ENCODE assay signal across 1 cellular context in the genomic region with DNA sequence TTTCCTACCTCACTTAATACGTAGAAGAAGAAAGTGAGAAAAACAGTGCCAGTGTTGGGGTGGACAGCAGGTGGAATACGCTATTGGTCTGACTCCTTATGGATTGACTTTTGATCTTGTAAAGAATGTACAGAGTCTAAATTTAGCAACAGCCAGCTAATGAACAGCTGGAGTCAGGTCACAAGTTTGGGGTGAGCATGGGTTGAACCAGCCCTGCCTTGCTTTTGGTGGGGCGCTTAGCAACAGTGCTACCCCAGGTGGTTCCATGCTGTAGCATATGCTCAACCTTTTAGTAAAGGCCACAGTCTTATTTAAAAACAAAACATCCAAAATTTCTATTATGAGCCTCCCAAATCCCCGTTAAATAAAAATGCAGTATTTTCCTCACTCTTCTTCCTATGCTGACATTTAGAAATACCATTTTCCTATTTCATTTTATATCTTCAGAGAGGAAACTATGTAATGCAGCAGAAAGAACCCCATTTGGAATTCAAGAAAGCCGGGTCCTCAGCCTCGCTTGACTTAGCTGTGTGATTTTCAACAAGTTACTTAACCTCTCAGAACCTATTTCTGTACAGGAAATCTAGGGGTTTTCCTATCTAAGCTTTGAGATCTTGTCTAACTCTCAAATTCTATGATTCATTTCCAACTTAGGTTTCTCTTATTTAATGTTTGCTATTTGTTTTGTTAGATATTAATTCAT.
TF ChIP-seq lines count a peak whose summit lies in the region.

No MANE protein-coding gene starts in this region.

TF ChIP-seq in K562, 482 proteins besides CTCF, POLR2A, EP300 and RAD21 (continued from another document and continues in another):
- TF ChIP-seq, protein P1, sequence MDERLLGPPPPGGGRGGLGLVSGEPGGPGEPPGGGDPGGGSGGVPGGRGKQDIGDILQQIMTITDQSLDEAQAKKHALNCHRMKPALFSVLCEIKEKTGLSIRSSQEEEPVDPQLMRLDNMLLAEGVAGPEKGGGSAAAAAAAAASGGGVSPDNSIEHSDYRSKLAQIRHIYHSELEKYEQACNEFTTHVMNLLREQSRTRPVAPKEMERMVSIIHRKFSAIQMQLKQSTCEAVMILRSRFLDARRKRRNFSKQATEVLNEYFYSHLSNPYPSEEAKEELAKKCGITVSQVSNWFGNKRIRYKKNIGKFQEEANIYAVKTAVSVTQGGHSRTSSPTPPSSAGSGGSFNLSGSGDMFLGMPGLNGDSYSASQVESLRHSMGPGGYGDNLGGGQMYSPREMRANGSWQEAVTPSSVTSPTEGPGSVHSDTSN (CRISPR knock-in tag; IDR thresholded peaks at IDR 0.05; ENCODE audit: low read depth) = no peak
- TF ChIP-seq, protein P1 (tag; conservative IDR thresholded peaks at IDR 0.05; ENCODE audit: low read depth) = no peak
- TF ChIP-seq ZFPM2 (CRISPR knock-in tag; IDR thresholded peaks at IDR 0.05) = no peak
- no peak for TF ChIP-seq PRMT5 (CRISPR knock-in tag; IDR thresholded peaks at IDR 0.05)
- no peak for TF ChIP-seq ATF7 (IDR thresholded peaks at IDR 0.05)
- TF ChIP-seq SUPT5H (IDR thresholded peaks at IDR 0.05) = no peak
- no peak for TF ChIP-seq XRCC4 (IDR thresholded peaks at IDR 0.05; ENCODE audit: extremely low read depth, insufficient read depth, insufficient read length)
- TF ChIP-seq FOXM1 (IDR thresholded peaks at IDR 0.05; ENCODE audit: low read depth) = no peak
- no peak for TF ChIP-seq FOXM1 (CRISPR knock-in tag; IDR thresholded peaks at IDR 0.05; ENCODE audit: low read depth)
- TF ChIP-seq ADNP (tag; IDR thresholded peaks at IDR 0.05) = peak; percentile 50; the same call in 1 of the 2 replicates
- TF ChIP-seq, protein P2, sequence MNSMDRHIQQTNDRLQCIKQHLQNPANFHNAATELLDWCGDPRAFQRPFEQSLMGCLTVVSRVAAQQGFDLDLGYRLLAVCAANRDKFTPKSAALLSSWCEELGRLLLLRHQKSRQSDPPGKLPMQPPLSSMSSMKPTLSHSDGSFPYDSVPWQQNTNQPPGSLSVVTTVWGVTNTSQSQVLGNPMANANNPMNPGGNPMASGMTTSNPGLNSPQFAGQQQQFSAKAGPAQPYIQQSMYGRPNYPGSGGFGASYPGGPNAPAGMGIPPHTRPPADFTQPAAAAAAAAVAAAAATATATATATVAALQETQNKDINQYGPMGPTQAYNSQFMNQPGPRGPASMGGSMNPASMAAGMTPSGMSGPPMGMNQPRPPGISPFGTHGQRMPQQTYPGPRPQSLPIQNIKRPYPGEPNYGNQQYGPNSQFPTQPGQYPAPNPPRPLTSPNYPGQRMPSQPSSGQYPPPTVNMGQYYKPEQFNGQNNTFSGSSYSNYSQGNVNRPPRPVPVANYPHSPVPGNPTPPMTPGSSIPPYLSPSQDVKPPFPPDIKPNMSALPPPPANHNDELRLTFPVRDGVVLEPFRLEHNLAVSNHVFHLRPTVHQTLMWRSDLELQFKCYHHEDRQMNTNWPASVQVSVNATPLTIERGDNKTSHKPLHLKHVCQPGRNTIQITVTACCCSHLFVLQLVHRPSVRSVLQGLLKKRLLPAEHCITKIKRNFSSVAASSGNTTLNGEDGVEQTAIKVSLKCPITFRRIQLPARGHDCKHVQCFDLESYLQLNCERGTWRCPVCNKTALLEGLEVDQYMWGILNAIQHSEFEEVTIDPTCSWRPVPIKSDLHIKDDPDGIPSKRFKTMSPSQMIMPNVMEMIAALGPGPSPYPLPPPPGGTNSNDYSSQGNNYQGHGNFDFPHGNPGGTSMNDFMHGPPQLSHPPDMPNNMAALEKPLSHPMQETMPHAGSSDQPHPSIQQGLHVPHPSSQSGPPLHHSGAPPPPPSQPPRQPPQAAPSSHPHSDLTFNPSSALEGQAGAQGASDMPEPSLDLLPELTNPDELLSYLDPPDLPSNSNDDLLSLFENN (IDR thresholded peaks at IDR 0.05; ENCODE audit: low read depth in 2 of 2, low read length in 2 of 2) = no peak
- TF ChIP-seq, protein P3, sequence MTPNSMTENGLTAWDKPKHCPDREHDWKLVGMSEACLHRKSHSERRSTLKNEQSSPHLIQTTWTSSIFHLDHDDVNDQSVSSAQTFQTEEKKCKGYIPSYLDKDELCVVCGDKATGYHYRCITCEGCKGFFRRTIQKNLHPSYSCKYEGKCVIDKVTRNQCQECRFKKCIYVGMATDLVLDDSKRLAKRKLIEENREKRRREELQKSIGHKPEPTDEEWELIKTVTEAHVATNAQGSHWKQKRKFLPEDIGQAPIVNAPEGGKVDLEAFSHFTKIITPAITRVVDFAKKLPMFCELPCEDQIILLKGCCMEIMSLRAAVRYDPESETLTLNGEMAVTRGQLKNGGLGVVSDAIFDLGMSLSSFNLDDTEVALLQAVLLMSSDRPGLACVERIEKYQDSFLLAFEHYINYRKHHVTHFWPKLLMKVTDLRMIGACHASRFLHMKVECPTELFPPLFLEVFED (CRISPR knock-in tag; conservative IDR thresholded peaks at IDR 0.05) = no peak
- TF ChIP-seq, protein P4, sequence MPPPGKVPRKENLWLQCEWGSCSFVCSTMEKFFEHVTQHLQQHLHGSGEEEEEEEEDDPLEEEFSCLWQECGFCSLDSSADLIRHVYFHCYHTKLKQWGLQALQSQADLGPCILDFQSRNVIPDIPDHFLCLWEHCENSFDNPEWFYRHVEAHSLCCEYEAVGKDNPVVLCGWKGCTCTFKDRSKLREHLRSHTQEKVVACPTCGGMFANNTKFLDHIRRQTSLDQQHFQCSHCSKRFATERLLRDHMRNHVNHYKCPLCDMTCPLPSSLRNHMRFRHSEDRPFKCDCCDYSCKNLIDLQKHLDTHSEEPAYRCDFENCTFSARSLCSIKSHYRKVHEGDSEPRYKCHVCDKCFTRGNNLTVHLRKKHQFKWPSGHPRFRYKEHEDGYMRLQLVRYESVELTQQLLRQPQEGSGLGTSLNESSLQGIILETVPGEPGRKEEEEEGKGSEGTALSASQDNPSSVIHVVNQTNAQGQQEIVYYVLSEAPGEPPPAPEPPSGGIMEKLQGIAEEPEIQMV (tag; conservative IDR thresholded peaks at IDR 0.05; ENCODE audit: low read depth) = no peak
- TF ChIP-seq ZNF431 (CRISPR knock-in tag; IDR thresholded peaks at IDR 0.05) = no peak
- TF ChIP-seq, protein P5, sequence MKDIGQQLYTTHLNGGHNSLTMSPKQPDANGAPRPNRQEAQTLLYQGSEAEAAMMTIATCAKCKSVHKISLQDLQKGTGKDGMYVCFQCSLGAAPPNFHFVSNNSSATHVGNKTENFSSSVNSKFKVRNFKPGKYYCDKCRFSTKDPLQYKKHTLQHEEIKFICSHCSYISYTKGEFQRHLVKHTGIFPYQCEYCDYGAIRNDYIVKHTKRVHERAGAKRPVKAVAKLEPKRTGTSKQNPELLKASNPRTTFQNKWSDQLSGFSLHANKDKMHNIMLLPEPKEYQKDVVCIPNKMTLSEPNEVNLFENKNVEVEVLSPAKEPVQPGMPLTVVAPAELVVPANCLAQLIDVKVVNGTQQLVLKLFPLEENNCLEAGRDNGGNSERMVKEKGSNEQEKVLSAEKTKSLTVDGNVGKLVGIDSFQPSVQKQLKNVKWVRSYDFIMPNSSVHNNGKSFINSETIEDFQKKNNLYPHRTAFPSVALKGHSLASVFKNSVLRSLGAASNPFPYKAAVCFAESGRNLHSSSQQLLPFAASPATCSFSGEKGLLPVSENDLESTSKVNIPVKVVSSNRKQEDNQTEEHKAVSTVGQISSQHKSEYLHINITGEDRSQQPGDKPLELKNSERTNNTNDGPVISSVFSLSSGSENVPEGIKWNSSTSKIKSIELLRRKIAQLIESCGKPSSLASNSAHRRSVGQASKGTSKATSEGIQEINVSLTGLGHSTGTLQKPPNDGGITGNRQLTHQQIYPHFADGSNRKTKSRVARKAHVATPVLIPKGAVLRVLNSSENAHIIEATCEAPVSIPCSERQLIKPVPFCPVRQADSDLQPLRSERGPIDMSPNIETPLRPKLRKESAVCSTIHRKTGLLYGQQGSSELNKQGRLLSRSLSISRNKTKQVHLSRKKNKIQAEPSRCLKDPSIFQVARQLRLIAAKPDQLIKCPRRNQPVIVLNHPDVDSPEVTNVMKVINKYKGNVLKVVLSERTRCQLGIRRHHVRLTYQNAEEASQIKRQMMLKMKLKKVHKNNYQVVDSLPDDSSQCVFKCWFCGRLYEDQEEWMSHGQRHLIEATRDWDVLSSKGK (CRISPR knock-in tag; IDR thresholded peaks at IDR 0.05) = no peak
- TF ChIP-seq BCOR (IDR thresholded peaks at IDR 0.05) = peak; percentile 72; the same call in 1 of the 2 replicates
- TF ChIP-seq ZSCAN29 (IDR thresholded peaks at IDR 0.05) = no peak
- TF ChIP-seq SAFB (IDR thresholded peaks at IDR 0.05; ENCODE audit: borderline replicate concordance, low read depth, low read length) = no peak
- TF ChIP-seq RFX1 (IDR thresholded peaks at IDR 0.05) = peak; percentile 24; the same call in 1 of the 2 replicates
- TF ChIP-seq, protein P6, sequence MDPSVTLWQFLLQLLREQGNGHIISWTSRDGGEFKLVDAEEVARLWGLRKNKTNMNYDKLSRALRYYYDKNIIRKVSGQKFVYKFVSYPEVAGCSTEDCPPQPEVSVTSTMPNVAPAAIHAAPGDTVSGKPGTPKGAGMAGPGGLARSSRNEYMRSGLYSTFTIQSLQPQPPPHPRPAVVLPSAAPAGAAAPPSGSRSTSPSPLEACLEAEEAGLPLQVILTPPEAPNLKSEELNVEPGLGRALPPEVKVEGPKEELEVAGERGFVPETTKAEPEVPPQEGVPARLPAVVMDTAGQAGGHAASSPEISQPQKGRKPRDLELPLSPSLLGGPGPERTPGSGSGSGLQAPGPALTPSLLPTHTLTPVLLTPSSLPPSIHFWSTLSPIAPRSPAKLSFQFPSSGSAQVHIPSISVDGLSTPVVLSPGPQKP (CRISPR knock-in tag; IDR thresholded peaks at IDR 0.05) = no peak
- no peak for TF ChIP-seq DDX20 (tag; IDR thresholded peaks at IDR 0.05; ENCODE audit: low read depth)
- TF ChIP-seq ZNF551 (CRISPR knock-in tag; IDR thresholded peaks at IDR 0.05) = no peak
- TF ChIP-seq FOXA3 (CRISPR knock-in tag; conservative IDR thresholded peaks at IDR 0.05 in 1 of 2, IDR thresholded peaks at IDR 0.05 in 1 of 2) = peak in 1 of 2 experiments; percentile 30; a peak in 1 of 4 replicates
- no peak for TF ChIP-seq RBM39 (optimal IDR thresholded peaks at IDR 0.05; ENCODE audit: low read depth, low read length)
- TF ChIP-seq ZBTB7A (IDR thresholded peaks at IDR 0.05; ENCODE audit: borderline replicate concordance, control insufficient read depth, low read depth, low read length) = no peak
- TF ChIP-seq, protein P7, sequence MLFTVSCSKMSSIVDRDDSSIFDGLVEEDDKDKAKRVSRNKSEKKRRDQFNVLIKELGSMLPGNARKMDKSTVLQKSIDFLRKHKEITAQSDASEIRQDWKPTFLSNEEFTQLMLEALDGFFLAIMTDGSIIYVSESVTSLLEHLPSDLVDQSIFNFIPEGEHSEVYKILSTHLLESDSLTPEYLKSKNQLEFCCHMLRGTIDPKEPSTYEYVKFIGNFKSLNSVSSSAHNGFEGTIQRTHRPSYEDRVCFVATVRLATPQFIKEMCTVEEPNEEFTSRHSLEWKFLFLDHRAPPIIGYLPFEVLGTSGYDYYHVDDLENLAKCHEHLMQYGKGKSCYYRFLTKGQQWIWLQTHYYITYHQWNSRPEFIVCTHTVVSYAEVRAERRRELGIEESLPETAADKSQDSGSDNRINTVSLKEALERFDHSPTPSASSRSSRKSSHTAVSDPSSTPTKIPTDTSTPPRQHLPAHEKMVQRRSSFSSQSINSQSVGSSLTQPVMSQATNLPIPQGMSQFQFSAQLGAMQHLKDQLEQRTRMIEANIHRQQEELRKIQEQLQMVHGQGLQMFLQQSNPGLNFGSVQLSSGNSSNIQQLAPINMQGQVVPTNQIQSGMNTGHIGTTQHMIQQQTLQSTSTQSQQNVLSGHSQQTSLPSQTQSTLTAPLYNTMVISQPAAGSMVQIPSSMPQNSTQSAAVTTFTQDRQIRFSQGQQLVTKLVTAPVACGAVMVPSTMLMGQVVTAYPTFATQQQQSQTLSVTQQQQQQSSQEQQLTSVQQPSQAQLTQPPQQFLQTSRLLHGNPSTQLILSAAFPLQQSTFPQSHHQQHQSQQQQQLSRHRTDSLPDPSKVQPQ (CRISPR knock-in tag; IDR thresholded peaks at IDR 0.05; ENCODE audit: borderline replicate concordance) = no peak
- TF ChIP-seq ZNF445 (CRISPR knock-in tag; IDR thresholded peaks at IDR 0.05; ENCODE audit: low read depth) = no peak
- TF ChIP-seq NR2C2 (CRISPR knock-in tag; IDR thresholded peaks at IDR 0.05) = no peak
- no peak for TF ChIP-seq NR2C2 (tag; IDR thresholded peaks at IDR 0.05)
- TF ChIP-seq CXXC5 (CRISPR knock-in tag; IDR thresholded peaks at IDR 0.05) = no peak
- TF ChIP-seq, protein P8, sequence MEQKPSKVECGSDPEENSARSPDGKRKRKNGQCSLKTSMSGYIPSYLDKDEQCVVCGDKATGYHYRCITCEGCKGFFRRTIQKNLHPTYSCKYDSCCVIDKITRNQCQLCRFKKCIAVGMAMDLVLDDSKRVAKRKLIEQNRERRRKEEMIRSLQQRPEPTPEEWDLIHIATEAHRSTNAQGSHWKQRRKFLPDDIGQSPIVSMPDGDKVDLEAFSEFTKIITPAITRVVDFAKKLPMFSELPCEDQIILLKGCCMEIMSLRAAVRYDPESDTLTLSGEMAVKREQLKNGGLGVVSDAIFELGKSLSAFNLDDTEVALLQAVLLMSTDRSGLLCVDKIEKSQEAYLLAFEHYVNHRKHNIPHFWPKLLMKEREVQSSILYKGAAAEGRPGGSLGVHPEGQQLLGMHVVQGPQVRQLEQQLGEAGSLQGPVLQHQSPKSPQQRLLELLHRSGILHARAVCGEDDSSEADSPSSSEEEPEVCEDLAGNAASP (IDR thresholded peaks at IDR 0.05) = no peak
- TF ChIP-seq TRIM24 (IDR thresholded peaks at IDR 0.05) = no peak
- no peak for TF ChIP-seq EWSR1 (IDR thresholded peaks at IDR 0.05; ENCODE audit: borderline replicate concordance, low read depth, partially characterized antibody)
- TF ChIP-seq YY1 (IDR thresholded peaks at IDR 0.05; ENCODE audit: borderline replicate concordance in 1 of 3, control insufficient read depth in 1 of 3, extremely low read depth in 1 of 3, insufficient read depth in 3 of 3, insufficient read length in 1 of 3, insufficient replicate concordance in 2 of 3, low read depth in 1 of 3, low read length in 2 of 3) = no peak
- TF ChIP-seq HNRNPL (IDR thresholded peaks at IDR 0.05; ENCODE audit: low read depth, low read length) = no peak
- TF ChIP-seq, protein P9, sequence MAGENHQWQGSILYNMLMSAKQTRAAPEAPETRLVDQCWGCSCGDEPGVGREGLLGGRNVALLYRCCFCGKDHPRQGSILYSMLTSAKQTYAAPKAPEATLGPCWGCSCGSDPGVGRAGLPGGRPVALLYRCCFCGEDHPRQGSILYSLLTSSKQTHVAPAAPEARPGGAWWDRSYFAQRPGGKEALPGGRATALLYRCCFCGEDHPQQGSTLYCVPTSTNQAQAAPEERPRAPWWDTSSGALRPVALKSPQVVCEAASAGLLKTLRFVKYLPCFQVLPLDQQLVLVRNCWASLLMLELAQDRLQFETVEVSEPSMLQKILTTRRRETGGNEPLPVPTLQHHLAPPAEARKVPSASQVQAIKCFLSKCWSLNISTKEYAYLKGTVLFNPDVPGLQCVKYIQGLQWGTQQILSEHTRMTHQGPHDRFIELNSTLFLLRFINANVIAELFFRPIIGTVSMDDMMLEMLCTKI (IDR thresholded peaks at IDR 0.05; ENCODE audit: partially characterized antibody) = no peak
- peak; percentile 96 for TF ChIP-seq RBM25 (IDR thresholded peaks at IDR 0.05; ENCODE audit: low read depth, low read length, severe bottlenecking)
- no peak for TF ChIP-seq SMAD4 (CRISPR knock-in tag; conservative IDR thresholded peaks at IDR 0.05)
- peak; percentile 51 for TF ChIP-seq ZFP36 (IDR thresholded peaks at IDR 0.05; ENCODE audit: low read depth, low read length, partially characterized antibody)
- TF ChIP-seq ZNF124 (CRISPR knock-in tag; IDR thresholded peaks at IDR 0.05) = no peak
